In the genomic region with DNA sequence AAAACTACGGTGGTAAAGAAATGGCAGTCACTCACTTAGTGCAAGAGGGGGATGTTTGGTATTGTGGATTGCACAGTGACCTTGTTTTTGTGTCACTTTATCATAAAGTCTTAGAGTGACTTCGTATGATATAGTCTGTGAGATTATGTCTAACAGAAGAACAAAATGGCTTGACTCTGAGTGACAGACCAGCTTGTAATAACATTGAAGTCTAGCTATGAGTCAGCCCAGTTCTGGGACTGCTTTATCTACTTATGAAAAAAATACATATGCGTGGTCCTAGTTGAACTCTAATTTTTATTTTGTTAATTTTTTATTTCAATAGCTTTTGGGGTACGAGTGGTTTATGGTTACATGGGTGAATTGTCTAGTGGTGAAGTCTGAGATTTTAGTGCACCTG, we compare ENCODE assay signal across 29 cellular contexts. TPM values are rescaled to one million over a fixed set of nuclear protein-coding genes. Genes with fewer than 3 reads are reported as not detected.
DNase-seq lines count a peak whose midpoint lies in the region; ATAC-seq, FAIRE-seq and TF ChIP-seq lines count a peak whose summit lies in the region.
"Had no signal": no experiment of that assay in that cellular context is flagged by ENCODE, and none has a peak within 500 bp of the region (broad histone marks: within the 10 kb centered on the region; RNA-seq: fewer than 3 reads in every experiment).

No MANE protein-coding gene starts in this region.

- no peak overlapping the region for H3K4me3 ChIP-seq in coronary artery
- H3K4me3 ChIP-seq in pancreas = no peak overlapping the region
- H3K4me3 ChIP-seq in transverse colon = no peak overlapping the region

- no peak for TF ChIP-seq CTCF in coronary artery (IDR thresholded peaks at IDR 0.05)
- TF ChIP-seq CTCF in pancreas (IDR thresholded peaks at IDR 0.05) = no peak
- TF ChIP-seq CTCF in transverse colon (IDR thresholded peaks at IDR 0.05) = no peak

- H3K4me1 ChIP-seq in pancreas = no peaks in the 10 kb centered on the region
- H3K4me1 ChIP-seq in transverse colon = no peaks in the 10 kb centered on the region
- H3K4me1 ChIP-seq: foreskin keratinocyte had no signal

- intact Hi-C loops in pancreas (cut with DNase I) (no loop called here), transverse colon (cut with DNase I; ENCODE audit: low total_unique reads) (no loop called here)

- H3K27ac ChIP-seq in coronary artery (peak overlapping the region; percentile 56 to 70), pancreas (no peak overlapping the region), transverse colon (no peak overlapping the region)
- H3K27ac ChIP-seq: foreskin keratinocyte had no signal

- no peaks in the 10 kb centered on the region for H3K27me3 ChIP-seq in pancreas
- no peaks in the 10 kb centered on the region for H3K27me3 ChIP-seq in transverse colon

- in situ Hi-C loops in transverse colon (cut with MboI; ENCODE audit: low pct_ligation_motif_present in 1 of 4, low pct_unique_long_range_greater_than_20kb in 1 of 4, low sequenced_read_pairs in 3 of 4) = no loop called here

- no peaks in the 10 kb centered on the region for H3K36me3 ChIP-seq in pancreas
- H3K36me3 ChIP-seq in transverse colon = no peaks in the 10 kb centered on the region

- no peak for TF ChIP-seq POLR2A in transverse colon (IDR thresholded peaks at IDR 0.05)

- WGBS in pancreas, 2 donors = 64 to 65% methylated on average over 4 of the region's 4 CpGs
- WGBS in transverse colon (ENCODE audit: low coverage in 1 of 2), 2 donors = 73 to 82% methylated on average over 3 to 4 of the region's 4 CpGs

- no peaks in the 10 kb centered on the region for H3K9me3 ChIP-seq in pancreas
- no peaks in the 10 kb centered on the region for H3K9me3 ChIP-seq in transverse colon

- peak; percentile 59 for ATAC-seq in GM19351 (IDR thresholded peaks at IDR 0.05; ENCODE audit: unreplicated experiment)
- ATAC-seq in pancreas = peak in 3 of 4 donors; percentile 31 to 59 (median 52)
- ATAC-seq: activated CD8-positive, alpha-beta T cell treated with anti-CD3 and anti-CD28 coated beads for 36 hours; foreskin keratinocyte had no signal

- no peak for TF ChIP-seq EP300 in transverse colon (IDR thresholded peaks at IDR 0.05; ENCODE audit: low read depth)

- FAIRE-seq in pancreas (lab: Jason Lieb, UNC) = no peak
- FAIRE-seq: colon, H1, HTR-8/SVneo, kidney had no signal

- DNase-seq in RKO (ENCODE audit: low spot score) = peak; percentile 27
- DNase-seq in coronary artery (ENCODE audit: low spot score) = no peak
- no peak for DNase-seq in pancreas
- DNase-seq in transverse colon = no peak
- no peak for DNase-seq in stimulated activated CD4-positive, alpha-beta T cell treated with anti-CD3 and anti-CD28 coated beads, Interleukin-4, amount 100 ng/mL, for 24 hours
- DNase-seq in activated effector memory CD4-positive, alpha-beta T cell treated with anti-CD3 and anti-CD28 coated beads, Interleukin-2, amount 50 U/mL, for 16 hours = no peak
- no peak for DNase-seq in HK-2 (ENCODE audit: unreplicated experiment)
- DNase-seq: activated B cell treated with CpG ODN at 0.5 μM for 24 hours; activated CD8-positive, alpha-beta T cell treated with anti-CD3 and anti-CD28 coated beads for 36 hours; activated naive CD4-positive, alpha-beta T cell; activated T-cell treated with anti-CD3 and anti-CD28 coated beads, Interleukin-2, amount 50 U/mL, for 1 hour; anterior cingulate cortex; DMS 273 treated with DMSO at 0.1 percent for 48 hours; foreskin keratinocyte; GF-D8; Karpas-422; kidney; mammary epithelial cell; NCI-H1092 treated with DMSO at 0.1 percent for 48 hours; NCI-H2029 treated with DMSO at 0.1 percent for 48 hours; NCI-H510A; retina; stimulated activated CD4-positive, alpha-beta T cell treated with anti-CD3 and anti-CD28 coated beads, Interleukin-12 subunit alpha, Interleukin-12 subunit beta, amount 100 ng/mL, for 4 hours; stimulated activated CD8-positive, alpha-beta memory T cell treated with anti-CD3 and anti-CD28 coated beads, Interleukin-4, amount 100 ng/mL, for 48 hours had no signal

RNA-seq across cellular contexts. Expression of a gene that starts 20.0 kb away (rescaled TPM):
- total RNA-seq in pancreas = 1 to 10 TPM; 1.2 to 3.7 (median 1.5) TPM
- 1 to 10 TPM; 2.3 to 3.4 TPM for polyA plus RNA-seq in pancreas
- 10 to 100 TPM in 2 of 4 donors, 1 to 10 TPM in 2; 3.3 to 19.5 (median 7.5) TPM for total RNA-seq in transverse colon
- total RNA-seq: activated CD8-positive, alpha-beta T cell treated with anti-CD3 and anti-CD28 coated beads for 36 hours had no signal
- polyA plus RNA-seq: CD14-positive monocyte, foreskin keratinocyte had no signal

Comparison
In these comparisons a context has a peak if more than half of its experiments do, and no peak if none do; other contexts are left out.
1. H3K27ac ChIP-seq: peak in coronary artery (2 of 2); none in pancreas (0 of 4) and transverse colon (0 of 4).